In genomic region chr20:45097485-45098095, GRCh38 we compare ENCODE assay signal across 9 cellular contexts. TPM values are rescaled to one million over a fixed set of nuclear protein-coding genes. Genes with fewer than 3 reads are reported as not detected.
A peak's percentile ranks its signal among the peaks of the same experiment; 100 is the strongest.
DNase-seq lines count a peak whose midpoint lies in the region; ATAC-seq and TF ChIP-seq lines count a peak whose summit lies in the region.
"Had no signal": no experiment of that assay in that cellular context is flagged by ENCODE, and none has a peak within 500 bp of the region (broad histone marks: within the 10 kb centered on the region; RNA-seq: fewer than 3 reads in every experiment).

No MANE protein-coding gene starts in this region.

- no peak for ATAC-seq in HG03097 (IDR thresholded peaks at IDR 0.05; ENCODE audit: low FRiP score, unreplicated experiment)

- H3K9me2 ChIP-seq in hepatocyte (replicated peaks; ENCODE audit: insufficient read depth): no peaks in the 10 kb centered on the region

- in situ Hi-C loops in G401 (cut with HindIII; ENCODE audit: low sequenced_read_pairs): no loop called here

- peaks cover 46% of the 10 kb centered on the region for H3K27me3 Mint-ChIP-seq in activated CD4-positive, alpha-beta memory T cell treated with anti-CD3 and anti-CD28 coated beads, Interleukin-2, amount 10 ng/mL, durations not matched to agents 7 days and 5 days

- DNase-seq in activated CD4-positive, alpha-beta memory T cell treated with anti-CD3 and anti-CD28 coated beads, Interleukin-2, amount 10 ng/mL, durations not matched to agents 7 days and 5 days: peak; percentile 60
- DNase-seq in fibroblast of mammary gland (ENCODE audit: low read depth) (peak; percentile 52), hepatocyte (ENCODE audit: low spot score) (no peak), NCI-H1417 treated with DMSO at 0.1 percent for 48 hours (lab: John Stamatoyannopoulos, UW) (no peak), G401 (ENCODE audit: low spot score) (no peak)
- peak; percentile 26 for DNase-seq in stimulated activated CD4-positive, alpha-beta T cell treated with anti-CD3 and anti-CD28 coated beads, Interleukin-12 subunit alpha, Interleukin-12 subunit beta, amount 100 ng/mL, for 4 hours

- peaks cover 12% of the 10 kb centered on the region for H3K4me1 Mint-ChIP-seq in activated CD4-positive, alpha-beta memory T cell treated with anti-CD3 and anti-CD28 coated beads, Interleukin-2, amount 10 ng/mL, durations not matched to agents 7 days and 5 days

- H3K27ac ChIP-seq in hepatocyte: no peak overlapping the region

- H3K4me3 ChIP-seq in fibroblast of mammary gland (ENCODE audit: control insufficient read depth, low read depth, low read length) (no peak overlapping the region), hepatocyte (no peak overlapping the region)

- H3K4me2 ChIP-seq in hepatocyte: no peak overlapping the region

- H3K27ac Mint-ChIP-seq in activated CD4-positive, alpha-beta memory T cell treated with anti-CD3 and anti-CD28 coated beads, Interleukin-2, amount 10 ng/mL, durations not matched to agents 7 days and 5 days: no peak overlapping the region

- no peaks in the 10 kb centered on the region for H3K9me3 Mint-ChIP-seq in activated CD4-positive, alpha-beta memory T cell treated with anti-CD3 and anti-CD28 coated beads, Interleukin-2, amount 10 ng/mL, durations not matched to agents 7 days and 5 days

- TF ChIP-seq CTCF in GM12872 (IDR thresholded peaks at IDR 0.05; ENCODE audit: insufficient read depth, low read depth, low read length) (peak; percentile 62), fibroblast of mammary gland (conservative IDR thresholded peaks at IDR 0.05; ENCODE audit: control insufficient read depth, insufficient read depth, low read depth, low read length) (peak; percentile 39), hepatocyte (IDR thresholded peaks at IDR 0.05; ENCODE audit: poor library complexity) (no peak)

- no peak overlapping the region for H2AFZ ChIP-seq in hepatocyte

- H3K36me3 Mint-ChIP-seq in activated CD4-positive, alpha-beta memory T cell treated with anti-CD3 and anti-CD28 coated beads, Interleukin-2, amount 10 ng/mL, durations not matched to agents 7 days and 5 days (ENCODE audit: low read depth): peaks cover 2% of the 10 kb centered on the region

- H3K36me3 ChIP-seq in hepatocyte (replicated peaks; ENCODE audit: insufficient read depth, low read depth): no peaks in the 10 kb centered on the region

- POLR2A ChIA-PET in activated CD4-positive, alpha-beta memory T cell treated with anti-CD3 and anti-CD28 coated beads, Interleukin-2, amount 10 ng/mL, durations not matched to agents 7 days and 5 days (lab: Charles Lee): interaction anchor here (0.5 to 1.3 kb wide), 3 partner anchors 16 to 54 kb away, joined by 3 to 4 read pairs (median 3); no protein-coding TSS in a partner anchor

- H4K20me1 ChIP-seq in hepatocyte (ENCODE audit: insufficient read depth, poor library complexity, severe bottlenecking): no peaks in the 10 kb centered on the region

- H3K4me1 ChIP-seq in hepatocyte (ENCODE audit: insufficient read depth): peaks cover 7% of the 10 kb centered on the region

- no peaks in the 10 kb centered on the region for H3K9me3 ChIP-seq in hepatocyte (ENCODE audit: low read depth)

- H3K4me3 Mint-ChIP-seq in activated CD4-positive, alpha-beta memory T cell treated with anti-CD3 and anti-CD28 coated beads, Interleukin-2, amount 10 ng/mL, durations not matched to agents 7 days and 5 days: peak overlapping the region; percentile 30

- peaks cover 34% of the 10 kb centered on the region for H3K27me3 ChIP-seq in hepatocyte

- CTCF ChIA-PET in activated CD4-positive, alpha-beta memory T cell treated with anti-CD3 and anti-CD28 coated beads, Interleukin-2, amount 10 ng/mL, durations not matched to agents 7 days and 5 days (lab: Charles Lee): interaction anchor here (0.7 to 7.6 kb wide), 11 partner anchors 8 to 194 kb away, joined by 3 to 75 read pairs (median 6); partner anchors contain the start of gene PABPC1L

- no peaks in the 10 kb centered on the region for H3K79me2 ChIP-seq in hepatocyte

- 97% methylated on average over 34 of the region's 55 CpGs for WGBS in hepatocyte (ENCODE audit: low lambda C conversion rate, missing lambda C conversion rate)

RNA-seq across cellular contexts. Expression of gene KCNS1, which starts 3.3 kb away (rescaled TPM):
- total RNA-seq in activated CD4-positive, alpha-beta memory T cell treated with anti-CD3 and anti-CD28 coated beads, Interleukin-2, amount 10 ng/mL, durations not matched to agents 7 days and 5 days: under 1 TPM; 0.13 TPM
- total RNA-seq in hepatocyte: 0.24 and 0.43 TPM in 2 replicates
- 0.28 and 0.42 TPM in 2 replicates for polyA plus RNA-seq in hepatocyte
- not detected in 2 replicates for total RNA-seq in G401 (2014; rRNA removed; shearing (Covaris generic))
- total RNA-seq: NCI-H460 had no signal

RNA-seq across cellular contexts. Expression of gene WFDC5, which starts 17.4 kb away (rescaled TPM):
- under 1 TPM; 0.63 to 0.73 TPM for total RNA-seq in activated CD4-positive, alpha-beta memory T cell treated with anti-CD3 and anti-CD28 coated beads, Interleukin-2, amount 10 ng/mL, durations not matched to agents 7 days and 5 days
- 0.47 TPM in 1 of 2 replicates, not detected in the other for total RNA-seq in hepatocyte
- polyA plus RNA-seq in hepatocyte: not detected in 2 replicates
- total RNA-seq in G401 (2014; rRNA removed; shearing (Covaris generic)): not detected in 2 replicates
- total RNA-seq: NCI-H460 had no signal

RNA-seq across cellular contexts. Expression of gene WFDC12, which starts 26.7 kb away (rescaled TPM):
- not detected for total RNA-seq in activated CD4-positive, alpha-beta memory T cell treated with anti-CD3 and anti-CD28 coated beads, Interleukin-2, amount 10 ng/mL, durations not matched to agents 7 days and 5 days
- total RNA-seq in hepatocyte: not detected in 2 replicates
- not detected in 2 replicates for polyA plus RNA-seq in hepatocyte
- total RNA-seq in G401 (2014; rRNA removed; shearing (Covaris generic)): not detected in 2 replicates
- total RNA-seq: NCI-H460 had no signal

Comparison
In these comparisons a context has a peak if more than half of its experiments do, and no peak if none do; other contexts are left out.
1. DNase-seq: peak in activated CD4-positive, alpha-beta memory T cell treated with anti-CD3 and anti-CD28 coated beads, Interleukin-2, amount 10 ng/mL, durations not matched to agents 7 days and 5 days (single experiment), fibroblast of mammary gland (single experiment) and stimulated activated CD4-positive, alpha-beta T cell treated with anti-CD3 and anti-CD28 coated beads, Interleukin-12 subunit alpha, Interleukin-12 subunit beta, amount 100 ng/mL, for 4 hours (single experiment); none in hepatocyte (single experiment), NCI-H1417 treated with DMSO at 0.1 percent for 48 hours (single experiment) and G401 (single experiment).